ENCODE assay signal across 9 cellular contexts in genomic region chr12:74689071-74689655, GRCh38.
DNase-seq lines count a peak whose midpoint lies in the region; ATAC-seq and TF ChIP-seq lines count a peak whose summit lies in the region.
"Had no signal": no experiment of that assay in that cellular context is flagged by ENCODE, and none has a peak within 500 bp of the region (broad histone marks: within the 10 kb centered on the region; RNA-seq: fewer than 3 reads in every experiment).

No MANE protein-coding gene starts in this region.

- peak; percentile 84 for TF ChIP-seq CTCF in HFFc6 (IDR thresholded peaks at IDR 0.05)

- no peaks in the 10 kb centered on the region for H3K4me1 Mint-ChIP-seq in HFFc6 (ENCODE audit: low read depth)
- H3K4me1 Mint-ChIP-seq in activated naive CD8-positive, alpha-beta T cell treated with anti-CD3 and anti-CD28 coated beads, Interleukin-2, amount 50 U/mL, for 24 hours = no peaks in the 10 kb centered on the region
- H3K4me1 Mint-ChIP-seq: naive thymus-derived CD8-positive, alpha-beta T cell had no signal

- in situ Hi-C loops in Caki2 (cut with HindIII; ENCODE audit: low pct_unique_long_range_greater_than_20kb, low sequenced_read_pairs) = no loop called here

- no peak overlapping the region for H3K27ac Mint-ChIP-seq in HFFc6
- H3K27ac Mint-ChIP-seq in activated naive CD8-positive, alpha-beta T cell treated with anti-CD3 and anti-CD28 coated beads, Interleukin-2, amount 50 U/mL, for 24 hours = no peak overlapping the region

- peaks cover 2% of the 10 kb centered on the region; the same call in 1 of the 2 replicates for H3K27me3 Mint-ChIP-seq in HFFc6 (ENCODE audit: insufficient read depth)
- no peaks in the 10 kb centered on the region for H3K27me3 Mint-ChIP-seq in activated naive CD8-positive, alpha-beta T cell treated with anti-CD3 and anti-CD28 coated beads, Interleukin-2, amount 50 U/mL, for 24 hours

- ATAC-seq in activated naive CD8-positive, alpha-beta T cell treated with anti-CD3 and anti-CD28 coated beads, Interleukin-2, amount 50 U/mL, for 24 hours = no peak
- ATAC-seq in Right ventricle myocardium inferior = no peak
- ATAC-seq: naive thymus-derived CD8-positive, alpha-beta T cell had no signal

- H3K9me3 Mint-ChIP-seq in HFFc6 = no peaks in the 10 kb centered on the region
- H3K9me3 Mint-ChIP-seq in activated naive CD8-positive, alpha-beta T cell treated with anti-CD3 and anti-CD28 coated beads, Interleukin-2, amount 50 U/mL, for 24 hours = no peaks in the 10 kb centered on the region

- peak; percentile 49 for DNase-seq in Caki2 (ENCODE audit: low read depth)
- peak; percentile 61 for DNase-seq in HFFc6
- peak; percentile 31 for DNase-seq in NCI-H446 treated with DMSO at 0.1 percent for 48 hours (lab: John Stamatoyannopoulos, UW)
- peak; percentile 14 for DNase-seq in cerebellum (ENCODE audit: low spot score)
- DNase-seq in myocyte (ENCODE audit: low read depth) = peak; percentile 65
- no peak for DNase-seq in activated naive CD8-positive, alpha-beta T cell treated with anti-CD3 and anti-CD28 coated beads, Interleukin-2, amount 50 U/mL, for 24 hours
- DNase-seq in Right ventricle myocardium inferior (ENCODE audit: missing footprints) = no peak
- no peak for DNase-seq in COR-L47 (lab: John Stamatoyannopoulos, UW)

- no peak overlapping the region for H3K4me3 Mint-ChIP-seq in HFFc6
- H3K4me3 Mint-ChIP-seq in activated naive CD8-positive, alpha-beta T cell treated with anti-CD3 and anti-CD28 coated beads, Interleukin-2, amount 50 U/mL, for 24 hours = no peak overlapping the region
- H3K4me3 Mint-ChIP-seq: naive thymus-derived CD8-positive, alpha-beta T cell had no signal

- intact Hi-C loops in Right ventricle myocardium inferior (cut with DNase I) = no loop called here

- H3K36me3 Mint-ChIP-seq in HFFc6 (ENCODE audit: low read depth) = no peaks in the 10 kb centered on the region
- no peaks in the 10 kb centered on the region for H3K36me3 Mint-ChIP-seq in activated naive CD8-positive, alpha-beta T cell treated with anti-CD3 and anti-CD28 coated beads, Interleukin-2, amount 50 U/mL, for 24 hours (ENCODE audit: low read depth)
- H3K36me3 Mint-ChIP-seq: naive thymus-derived CD8-positive, alpha-beta T cell had no signal

Comparison
In these comparisons a context has a peak if more than half of its experiments do, and no peak if none do; other contexts are left out.
1. DNase-seq: peak in Caki2 (single experiment), HFFc6 (single experiment), NCI-H446 treated with DMSO at 0.1 percent for 48 hours (single experiment), cerebellum (single experiment) and myocyte (single experiment); none in activated naive CD8-positive, alpha-beta T cell treated with anti-CD3 and anti-CD28 coated beads, Interleukin-2, amount 50 U/mL, for 24 hours (single experiment), Right ventricle myocardium inferior (single experiment) and COR-L47 (single experiment).